ENCODE assay signal across 16 cellular contexts in the genomic region with DNA sequence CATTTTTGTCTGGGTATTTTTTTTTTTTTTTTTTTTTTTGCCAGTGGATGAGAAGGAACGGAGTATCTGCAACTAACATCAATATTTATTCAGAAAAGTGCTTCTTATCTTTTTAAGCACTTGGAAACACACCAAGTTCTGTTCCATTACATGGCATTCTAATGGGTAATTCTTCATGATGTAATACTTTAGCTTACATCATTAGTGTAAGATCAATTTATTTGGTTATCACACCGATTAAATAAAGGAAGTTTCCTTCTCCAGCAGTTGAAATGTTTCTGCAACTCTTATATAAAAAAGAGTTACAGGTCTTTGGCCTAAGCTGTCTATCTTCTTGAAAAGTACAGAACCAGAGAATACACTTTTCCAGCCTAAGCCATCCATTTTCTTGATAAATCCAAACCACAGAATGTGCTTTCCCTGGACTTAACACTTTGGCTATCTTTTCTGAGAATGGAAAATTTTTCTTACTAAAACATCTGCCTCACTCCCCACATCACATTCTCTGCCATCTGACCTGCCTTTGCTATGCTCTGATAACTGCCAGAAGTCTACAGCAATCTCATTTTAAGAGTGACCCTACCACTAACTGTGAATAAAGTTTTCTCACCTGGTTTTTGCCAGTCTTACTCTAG.
"Had no signal": no experiment of that assay in that cellular context is flagged by ENCODE, and none has a peak within 500 bp of the region (broad histone marks: within the 10 kb centered on the region; RNA-seq: fewer than 3 reads in every experiment).

No MANE protein-coding gene starts in this region.

- DNase-seq: activated CD4-positive, alpha-beta T cell treated with anti-CD3 and anti-CD28 coated beads, Interleukin-2, amount 50 U/mL, for 4 hours; activated CD4-positive, CD25-positive, alpha-beta regulatory T cell treated with anti-CD3 and anti-CD28 coated beads, Interleukin-2, amount 50 U/mL, for 72 hours; activated gamma-delta T cell; activated T-cell treated with anti-CD3 and anti-CD28 coated beads, Interleukin-2, amount 50 U/mL, for 72 hours; gastrocnemius medialis; head of caudate nucleus; kidney glomerular epithelial cell; mesendoderm; natural killer cell; sigmoid colon; spleen; stimulated activated CD4-positive, alpha-beta T cell treated with anti-CD3 and anti-CD28 coated beads, Interleukin-4, amount 100 ng/mL, for 4 hours; stimulated activated naive B cell treated with anti-CD40 and anti-IgM and Interleukin-4, amounts not matched to agents 10 μg/mL and 1 μg/mL and 100 μg/mL, for 72 hours; upper lobe of left lung had no signal

- ATAC-seq: activated T-cell treated with anti-CD3 and anti-CD28 coated beads, Interleukin-2, amount 50 U/mL, for 72 hours; gastrocnemius medialis; natural killer cell; stimulated activated naive B cell treated with anti-CD40 and anti-IgM and Interleukin-4, amounts not matched to agents 10 μg/mL and 1 μg/mL and 100 μg/mL, for 72 hours had no signal

- H3K4me3 ChIP-seq: gastrocnemius medialis, sigmoid colon, spleen, thoracic aorta, upper lobe of left lung had no signal

- H3K27ac ChIP-seq: gastrocnemius medialis, parathyroid adenoma, sigmoid colon, spleen, thoracic aorta, upper lobe of left lung had no signal

- H3K4me1 ChIP-seq: gastrocnemius medialis, parathyroid adenoma, spleen, upper lobe of left lung had no signal

- H3K36me3 ChIP-seq: gastrocnemius medialis, sigmoid colon, thoracic aorta, upper lobe of left lung had no signal

- H3K27me3 ChIP-seq: gastrocnemius medialis, sigmoid colon, spleen, upper lobe of left lung had no signal

- H3K9me3 ChIP-seq: gastrocnemius medialis had no signal
